In the genomic region with DNA sequence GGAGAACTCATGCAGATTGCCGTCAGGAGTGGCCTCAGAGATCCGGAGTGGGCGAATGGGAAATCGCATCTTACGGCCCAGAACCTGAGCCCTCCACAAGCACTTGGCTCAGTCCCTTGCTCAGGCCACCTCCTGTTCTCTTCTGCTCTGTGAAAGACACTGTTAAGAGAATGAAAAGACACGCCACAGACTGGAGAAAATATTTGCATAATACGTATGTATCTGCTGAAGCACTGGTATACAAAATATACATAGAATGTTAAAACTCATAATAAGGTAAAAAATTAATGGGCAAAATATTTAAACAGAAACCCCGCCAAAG, we compare ENCODE assay signal across 9 cellular contexts. TPM values are rescaled to one million over a fixed set of nuclear protein-coding genes. Genes with fewer than 3 reads are reported as not detected.
A peak's percentile ranks its signal among the peaks of the same experiment; 100 is the strongest.
DNase-seq lines count a peak whose midpoint lies in the region; ATAC-seq and TF ChIP-seq lines count a peak whose summit lies in the region.
"Had no signal": no experiment of that assay in that cellular context is flagged by ENCODE, and none has a peak within 500 bp of the region (broad histone marks: within the 10 kb centered on the region; RNA-seq: fewer than 3 reads in every experiment).

No MANE protein-coding gene starts in this region.

- H3K36me3 ChIP-seq in adipocyte (ENCODE audit: control insufficient read depth, insufficient read depth, low read length, severe bottlenecking) (no peaks in the 10 kb centered on the region), muscle layer of colon (ENCODE audit: insufficient read depth, low read length) (no peaks in the 10 kb centered on the region), SJCRH30 (no peaks in the 10 kb centered on the region)

- ATAC-seq in CD4-positive, alpha-beta T cell (ENCODE audit: poor library complexity) = peak; percentile 33
- ATAC-seq in HG02610 (IDR thresholded peaks at IDR 0.05; ENCODE audit: unreplicated experiment) (peak; percentile 21), GM19452 (IDR thresholded peaks at IDR 0.05; ENCODE audit: unreplicated experiment) (no peak)

- CTCF ChIA-PET in CD4-positive, alpha-beta T cell (lab: Charles Lee) = interaction anchor here (0.7 to 2.1 kb wide), 19 partner anchors 8 to 552 kb away, joined by 3 to 10 read pairs (median 4); a partner anchor contains a TSS

- no peaks in the 10 kb centered on the region for H3K4me1 ChIP-seq in adipocyte (ENCODE audit: control insufficient read depth, insufficient read depth, low read length)
- peaks cover 14% of the 10 kb centered on the region for H3K4me1 ChIP-seq in muscle layer of colon (ENCODE audit: insufficient read depth, low read length)
- no peaks in the 10 kb centered on the region for H3K4me1 ChIP-seq in SJCRH30

- DNase-seq in CD4-positive, alpha-beta T cell = no peak
- DNase-seq in adipocyte (ENCODE audit: low read depth) (no peak), NCI-H446 (lab: John Stamatoyannopoulos, UW) (no peak), RKO (ENCODE audit: low spot score) (no peak), SJCRH30 (no peak)

- peaks cover 6% of the 10 kb centered on the region for H3K4me1 Mint-ChIP-seq in CD4-positive, alpha-beta T cell (ENCODE audit: low read depth)

- intact Hi-C loops in CD4-positive, alpha-beta T cell (cut with DNase I, micrococcal nuclease) = loop anchor here (2.0 to 5.0 kb wide), 9 partner anchors 126 to 582 kb away; a partner anchor contains a TSS

- no peak overlapping the region for H3K9ac ChIP-seq in adipocyte (ENCODE audit: low read length)
- H3K9ac ChIP-seq in muscle layer of colon (ENCODE audit: low read length) = no peak overlapping the region

- H3K27me3 ChIP-seq in CD4-positive, alpha-beta T cell (ENCODE audit: control insufficient read depth, insufficient read depth, low read length) = peaks cover 68% of the 10 kb centered on the region
- H3K27me3 ChIP-seq in adipocyte (replicated peaks; ENCODE audit: control insufficient read depth, insufficient read depth, low read length) (peaks cover 27% of the 10 kb centered on the region), muscle layer of colon (ENCODE audit: control insufficient read depth in 1 of 2, insufficient read depth in 2 of 2, low read length in 2 of 2) (peaks cover 22 to 38% of the 10 kb centered on the region in 2 donors), SJCRH30 (no peaks in the 10 kb centered on the region)

- H3K36me3 Mint-ChIP-seq in CD4-positive, alpha-beta T cell (ENCODE audit: low read depth) = no peaks in the 10 kb centered on the region

- no peak overlapping the region for H3K27ac ChIP-seq in CD4-positive, alpha-beta T cell (ENCODE audit: low read depth, low read length)
- no peak overlapping the region for H3K27ac ChIP-seq in muscle layer of colon (ENCODE audit: low read depth, low read length)
- H3K27ac ChIP-seq in SJCRH30 = no peak overlapping the region

- H3K9me3 Mint-ChIP-seq in CD4-positive, alpha-beta T cell = no peaks in the 10 kb centered on the region

- peak; percentile 8 for TF ChIP-seq CTCF in CD4-positive, alpha-beta T cell (IDR thresholded peaks at IDR 0.05)

- POLR2A ChIA-PET in CD4-positive, alpha-beta T cell (lab: Charles Lee) = interaction anchor here (0.7 to 1.6 kb wide), 5 partner anchors 20 to 375 kb away, joined by 3 to 10 read pairs (median 5); no protein-coding TSS in a partner anchor

- no peaks in the 10 kb centered on the region for H3K9me3 ChIP-seq in CD4-positive, alpha-beta T cell (ENCODE audit: control insufficient read depth, low read length)
- H3K9me3 ChIP-seq in adipocyte (ENCODE audit: control insufficient read depth, low read length) (peaks cover 8% of the 10 kb centered on the region), muscle layer of colon (ENCODE audit: low read length) (no peaks in the 10 kb centered on the region), SJCRH30 (replicated peaks) (no peaks in the 10 kb centered on the region; the same call in 1 of the 2 replicates)

- peaks cover 93% of the 10 kb centered on the region for H3K27me3 Mint-ChIP-seq in CD4-positive, alpha-beta T cell

- H3K27ac Mint-ChIP-seq in CD4-positive, alpha-beta T cell = no peak overlapping the region

- H3K4me3 ChIP-seq in adipocyte (ENCODE audit: low read length) (peak overlapping the region; percentile 77), muscle layer of colon (ENCODE audit: low read depth in 1 of 2, low read length in 2 of 2) (peak overlapping the region; percentile 39 to 66), SJCRH30 (no peak overlapping the region)

- peak overlapping the region; percentile 83 for H3K4me3 Mint-ChIP-seq in CD4-positive, alpha-beta T cell

RNA-seq across cellular contexts. Expression of a gene that starts 0.8 kb away (rescaled TPM):
- total RNA-seq in CD4-positive, alpha-beta T cell = not detected
- total RNA-seq in SJCRH30 (2014; rRNA removed; shearing (Covaris generic)) = not detected in 2 replicates
- total RNA-seq: pulmonary artery endothelial cell had no signal
